25 cellular contexts compared by ENCODE assay signal in genomic region chr4:113086172-113086695, GRCh38. TPM values are rescaled to one million over a fixed set of nuclear protein-coding genes. Genes with fewer than 3 reads are reported as not detected.
DNase-seq lines count a peak whose midpoint lies in the region; ATAC-seq and TF ChIP-seq lines count a peak whose summit lies in the region.
"Had no signal": no experiment of that assay in that cellular context is flagged by ENCODE, and none has a peak within 500 bp of the region (broad histone marks: within the 10 kb centered on the region; RNA-seq: fewer than 3 reads in every experiment).

No MANE protein-coding gene starts in this region.

- H3K9me3 Mint-ChIP-seq in activated CD8-positive, alpha-beta T cell treated with anti-CD3 and anti-CD28 coated beads, Interleukin-2, amount 10 ng/mL, durations not matched to agents 7 days and 5 days (ENCODE audit: insufficient read depth), result no peaks in the 10 kb centered on the region
- H3K9me3 Mint-ChIP-seq: activated naive CD4-positive, alpha-beta T cell treated with anti-CD3 and anti-CD28 coated beads, Interleukin-2, amount 50 U/mL, for 72 hours had no signal

- H3K9me3 ChIP-seq in HEK293 (ENCODE audit: control insufficient read depth, insufficient read depth, low read depth, low read length) (no peaks in the 10 kb centered on the region), Karpas-422 (ENCODE audit: low read length) (no peaks in the 10 kb centered on the region)
- H3K9me3 ChIP-seq: MG63 had no signal

- H3K36me3 Mint-ChIP-seq in activated CD8-positive, alpha-beta T cell treated with anti-CD3 and anti-CD28 coated beads, Interleukin-2, amount 10 ng/mL, durations not matched to agents 7 days and 5 days (ENCODE audit: low read depth), result no peaks in the 10 kb centered on the region
- H3K36me3 Mint-ChIP-seq: activated naive CD4-positive, alpha-beta T cell treated with anti-CD3 and anti-CD28 coated beads, Interleukin-2, amount 50 U/mL, for 72 hours; natural killer cell had no signal

- no peak overlapping the region for H3K4me3 ChIP-seq in HEK293 (ENCODE audit: low read depth, low read length)
- no peak overlapping the region for H3K4me3 ChIP-seq in choroid plexus epithelial cell (ENCODE audit: low read depth, low read length)
- no peak overlapping the region for H3K4me3 ChIP-seq in Karpas-422 (ENCODE audit: low read length)
- H3K4me3 ChIP-seq: hepatocyte, MG63 had no signal

- H3K4me1 ChIP-seq in HEK293 (ENCODE audit: control insufficient read depth, insufficient read depth, low read length) (peaks cover 9% of the 10 kb centered on the region), Karpas-422 (ENCODE audit: low read length) (peaks cover 20% of the 10 kb centered on the region)

- CTCF ChIA-PET in HEK293 (lab: Yijun Ruan, JAX), result no interaction called here
- CTCF ChIA-PET in activated CD8-positive, alpha-beta T cell treated with anti-CD3 and anti-CD28 coated beads, Interleukin-2, amount 10 ng/mL, durations not matched to agents 7 days and 5 days (lab: Charles Lee), result no interaction called here

- no peaks in the 10 kb centered on the region for H3K27me3 Mint-ChIP-seq in activated CD8-positive, alpha-beta T cell treated with anti-CD3 and anti-CD28 coated beads, Interleukin-2, amount 10 ng/mL, durations not matched to agents 7 days and 5 days (ENCODE audit: low read depth)

- no peaks in the 10 kb centered on the region for H3K36me3 ChIP-seq in HEK293 (ENCODE audit: control insufficient read depth in 2 of 2, insufficient read depth in 1 of 2, low read length in 2 of 2)
- H3K36me3 ChIP-seq in Karpas-422 (ENCODE audit: insufficient read depth, low read length), result no peaks in the 10 kb centered on the region
- H3K36me3 ChIP-seq: MG63 had no signal

- H3K27ac Mint-ChIP-seq in activated CD8-positive, alpha-beta T cell treated with anti-CD3 and anti-CD28 coated beads, Interleukin-2, amount 10 ng/mL, durations not matched to agents 7 days and 5 days, result no peak overlapping the region
- H3K27ac Mint-ChIP-seq: activated CD4-positive, alpha-beta T cell treated with anti-CD3 and anti-CD28 coated beads for 36 hours; activated naive CD4-positive, alpha-beta T cell treated with anti-CD3 and anti-CD28 coated beads, Interleukin-2, amount 50 U/mL, for 72 hours; natural killer cell had no signal

- no peak overlapping the region for H3K27ac ChIP-seq in HEK293 (ENCODE audit: extremely low read depth, low read depth, low read length)
- no peak overlapping the region for H3K27ac ChIP-seq in Karpas-422 (ENCODE audit: low read length)
- H3K27ac ChIP-seq: C4-2B, epithelial cell of prostate, hepatocyte, RWPE1 had no signal

- no peaks in the 10 kb centered on the region for H3K27me3 ChIP-seq in Karpas-422 (ENCODE audit: low read length)
- H3K27me3 ChIP-seq: hepatocyte, MG63 had no signal

- H3K4me1 Mint-ChIP-seq in activated CD8-positive, alpha-beta T cell treated with anti-CD3 and anti-CD28 coated beads, Interleukin-2, amount 10 ng/mL, durations not matched to agents 7 days and 5 days (ENCODE audit: low read depth), result no peaks in the 10 kb centered on the region
- H3K4me1 Mint-ChIP-seq: activated CD4-positive, alpha-beta T cell treated with anti-CD3 and anti-CD28 coated beads for 36 hours; natural killer cell had no signal

- no peak overlapping the region for H3K9ac ChIP-seq in Karpas-422 (ENCODE audit: low read length)

- no peak for ATAC-seq in activated CD8-positive, alpha-beta T cell treated with anti-CD3 and anti-CD28 coated beads, Interleukin-2, amount 10 ng/mL, durations not matched to agents 7 days and 5 days
- no peak for ATAC-seq in GM21825 (IDR thresholded peaks at IDR 0.05; ENCODE audit: unreplicated experiment)
- ATAC-seq: activated CD4-positive, alpha-beta T cell treated with anti-CD3 and anti-CD28 coated beads for 36 hours; activated naive CD4-positive, alpha-beta T cell treated with anti-CD3 and anti-CD28 coated beads, Interleukin-2, amount 50 U/mL, for 72 hours; natural killer cell; SK-N-SH treated with all-trans-retinoic acid at 6 μM for 48 hours had no signal

- TF ChIP-seq CTCF in HEK293 (tag by site-specific recombination; IDR thresholded peaks at IDR 0.05), result no peak
- TF ChIP-seq CTCF in choroid plexus epithelial cell (conservative IDR thresholded peaks at IDR 0.05; ENCODE audit: low read depth, low read length), result no peak

- H3K9me2 ChIP-seq in Karpas-422 (replicated peaks; ENCODE audit: insufficient read depth, low read length), result no peaks in the 10 kb centered on the region

- DNase-seq in M059J (ENCODE audit: low read depth) (peak; percentile 4), choroid plexus epithelial cell (ENCODE audit: low read depth) (peak; percentile 3), mucosa of gallbladder (ENCODE audit: low spot score) (peak; percentile 30), Karpas-422 (no peak)
- DNase-seq in activated CD8-positive, alpha-beta T cell treated with anti-CD3 and anti-CD28 coated beads, Interleukin-2, amount 10 ng/mL, durations not matched to agents 7 days and 5 days, result no peak
- DNase-seq: activated CD4-positive, alpha-beta T cell treated with anti-CD3 and anti-CD28 coated beads for 36 hours; effector CD4-positive, alpha-beta T cell; foreskin melanocyte; MG63; natural killer cell; NCI-H1436 treated with DMSO at 0.1 percent for 48 hours; NCI-H2171 treated with DMSO at 0.1 percent for 48 hours; NCI-H526; retina; stimulated activated CD4-positive, alpha-beta T cell treated with anti-CD3 and anti-CD28 coated beads, Interleukin-4, amount 100 ng/mL, for 4 hours; stimulated activated naive CD4-positive, alpha-beta T cell treated with Interleukin-2 at 50 U/mL for 16 hours; T-helper 2 cell had no signal

- H2AFZ ChIP-seq in Karpas-422 (ENCODE audit: low read length), result no peak overlapping the region
- H2AFZ ChIP-seq: hepatocyte had no signal

- H3K79me2 ChIP-seq in Karpas-422 (ENCODE audit: low read length), result no peaks in the 10 kb centered on the region
- H3K79me2 ChIP-seq: hepatocyte had no signal

- no peaks in the 10 kb centered on the region for H4K20me1 ChIP-seq in Karpas-422 (ENCODE audit: insufficient read depth, low read depth, low read length)

- no peak overlapping the region for H3K4me3 Mint-ChIP-seq in activated CD8-positive, alpha-beta T cell treated with anti-CD3 and anti-CD28 coated beads, Interleukin-2, amount 10 ng/mL, durations not matched to agents 7 days and 5 days
- H3K4me3 Mint-ChIP-seq: activated CD4-positive, alpha-beta T cell treated with anti-CD3 and anti-CD28 coated beads for 36 hours; natural killer cell had no signal

- H3K4me2 ChIP-seq in Karpas-422 (ENCODE audit: low read depth, low read length, poor library complexity, severe bottlenecking), result no peak overlapping the region
- H3K4me2 ChIP-seq: hepatocyte had no signal

- POLR2A ChIA-PET in HEK293 (lab: Yijun Ruan, JAX), result no interaction called here
- POLR2A ChIA-PET in activated CD8-positive, alpha-beta T cell treated with anti-CD3 and anti-CD28 coated beads, Interleukin-2, amount 10 ng/mL, durations not matched to agents 7 days and 5 days (lab: Charles Lee), result no interaction called here

TF ChIP-seq in HEK293, 187 proteins besides CTCF, POLR2A, EP300 and RAD21 (continues in another document):
- TF ChIP-seq ZFP37 (tag by site-specific recombination; IDR thresholded peaks at IDR 0.05), result no peak
- no peak for TF ChIP-seq ZNF548 (tag by site-specific recombination; IDR thresholded peaks at IDR 0.05)
- TF ChIP-seq KLF16 (tag by site-specific recombination; IDR thresholded peaks at IDR 0.05), result 0 out of 2 replicates have a peak, but pooled peaks have one; percentile 21
- TF ChIP-seq ZNF112 (tag by site-specific recombination; IDR thresholded peaks at IDR 0.05), result no peak
- no peak for TF ChIP-seq ZBTB20 (tag by site-specific recombination; IDR thresholded peaks at IDR 0.05)
- no peak for TF ChIP-seq ZNF221 (tag by site-specific recombination; IDR thresholded peaks at IDR 0.05; ENCODE audit: borderline replicate concordance)
- no peak for TF ChIP-seq ZNF626 (tag by site-specific recombination; IDR thresholded peaks at IDR 0.05)
- TF ChIP-seq ZNF704 (tag by site-specific recombination; IDR thresholded peaks at IDR 0.05), result no peak
- no peak for TF ChIP-seq AEBP2 (tag by site-specific recombination; IDR thresholded peaks at IDR 0.05; ENCODE audit: borderline replicate concordance)
- TF ChIP-seq ZNF660 (tag by site-specific recombination; IDR thresholded peaks at IDR 0.05), result no peak
- no peak for TF ChIP-seq BCL11A (tag by site-specific recombination; IDR thresholded peaks at IDR 0.05; ENCODE audit: low read depth)

RNA-seq across cellular contexts. Expression of gene ANK2, which starts 36.8 kb away (rescaled TPM):
- 0.27 TPM in 2 replicates for total RNA-seq in M059J (2014; rRNA removed; shearing (Covaris generic))
- total RNA-seq in mucosa of gallbladder, result 13.7 TPM
- total RNA-seq in activated CD8-positive, alpha-beta T cell treated with anti-CD3 and anti-CD28 coated beads, Interleukin-2, amount 10 ng/mL, durations not matched to agents 7 days and 5 days, result 1 to 10 TPM in 1 of 2 experiments, under 1 TPM in 1; 0.47 to 1.5 TPM
- total RNA-seq in Karpas-422 (2014; rRNA removed; shearing (Covaris generic); ENCODE audit: low replicate concordance), result 3.1 and 4.8 TPM in 2 replicates

Comparison
In these comparisons a context has a peak if more than half of its experiments do, and no peak if none do; other contexts are left out.
1. DNase-seq: peak in M059J (single experiment), choroid plexus epithelial cell (single experiment) and mucosa of gallbladder (single experiment); none in activated CD8-positive, alpha-beta T cell treated with anti-CD3 and anti-CD28 coated beads, Interleukin-2, amount 10 ng/mL, durations not matched to agents 7 days and 5 days (single experiment) and Karpas-422 (single experiment).